Comparison of ENCODE assay signal across 16 cellular contexts in the genomic region with DNA sequence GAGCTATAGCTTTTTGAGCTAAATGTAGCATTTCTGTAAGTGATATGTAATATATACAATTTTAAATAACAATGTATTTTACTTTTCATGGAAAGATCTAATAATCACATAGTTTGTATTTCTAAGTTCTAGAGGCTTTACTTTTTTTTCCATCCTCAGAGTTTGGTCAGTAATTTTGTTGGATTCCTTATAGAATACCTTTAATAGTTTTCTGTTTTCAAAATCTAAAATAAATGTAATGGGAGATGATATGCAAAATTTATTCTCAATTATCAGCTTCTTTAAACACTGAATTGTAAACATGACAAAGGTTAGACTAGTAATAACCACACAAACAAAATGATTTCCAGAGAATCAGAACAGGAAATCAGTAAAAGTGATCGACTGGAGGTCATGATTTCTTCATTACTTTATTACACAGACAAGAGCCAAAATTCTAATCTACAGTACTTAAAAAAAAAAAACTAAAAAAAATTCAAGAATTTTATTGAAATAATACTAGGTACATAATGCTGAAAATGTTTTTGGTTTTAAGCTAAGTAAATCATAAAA. TPM values are rescaled to one million over a fixed set of nuclear protein-coding genes. Genes with fewer than 3 reads are reported as not detected.
DNase-seq lines count a peak whose midpoint lies in the region; ATAC-seq and TF ChIP-seq lines count a peak whose summit lies in the region.
"Had no signal": no experiment of that assay in that cellular context is flagged by ENCODE, and none has a peak within 500 bp of the region (broad histone marks: within the 10 kb centered on the region; RNA-seq: fewer than 3 reads in every experiment).

No MANE protein-coding gene starts in this region.

- DNase-seq in SK-N-SH (no peak), MM.1S (no peak), osteoblast (ENCODE audit: insufficient read length, low spot score, missing footprints) (no peak)
- no peak for DNase-seq in activated naive CD8-positive, alpha-beta T cell treated with anti-CD3 and anti-CD28 coated beads, Interleukin-2, amount 50 U/mL, for 24 hours
- DNase-seq: activated CD4-positive, alpha-beta T cell treated with anti-CD3 and anti-CD28 coated beads for 48 hours; adrenal gland; colonic mucosa; esophagus squamous epithelium; hippocampal formation; NCI-H1436 treated with DMSO at 0.1 percent for 48 hours; NCI-H524 had no signal

- peak overlapping the region in 1 of 2 experiments; percentile 18; a peak in 1 of 4 replicates for H3K27ac ChIP-seq in SK-N-SH (ENCODE audit: low read depth in 2 of 2, low read length in 1 of 2)
- peak overlapping the region; percentile 80; the same call in 1 of the 2 replicates for H3K27ac ChIP-seq in MM.1S (ENCODE audit: low read length)
- H3K27ac ChIP-seq in osteoblast (ENCODE audit: low read depth, low read length): peak overlapping the region; percentile 24
- H3K27ac ChIP-seq: 22Rv1, colonic mucosa, esophagus squamous epithelium had no signal

- H2AFZ ChIP-seq in SK-N-SH (ENCODE audit: low read depth): 0 out of 2 replicates have a peak overlapping the region, but pooled peaks have one; percentile 40
- H2AFZ ChIP-seq in MM.1S (ENCODE audit: low read length): no peak overlapping the region
- no peak overlapping the region for H2AFZ ChIP-seq in osteoblast (ENCODE audit: low read length)

- no peaks in the 10 kb centered on the region for H3K9me2 ChIP-seq in SK-N-SH
- no peaks in the 10 kb centered on the region for H3K9me2 ChIP-seq in MM.1S (replicated peaks; ENCODE audit: insufficient read depth, low read length)

- 0 out of 2 replicates have a peak overlapping the region, but pooled peaks have one; percentile 27 for H3K4me2 ChIP-seq in SK-N-SH
- H3K4me2 ChIP-seq in MM.1S (ENCODE audit: low read depth, low read length): peak overlapping the region; percentile 71
- no peak overlapping the region for H3K4me2 ChIP-seq in osteoblast (ENCODE audit: insufficient read depth, low read length)

- POLR2A ChIA-PET in SK-N-SH (lab: Yijun Ruan, JAX): no interaction called here

- peak overlapping the region; percentile 100 for H3K27ac Mint-ChIP-seq in activated naive CD8-positive, alpha-beta T cell treated with anti-CD3 and anti-CD28 coated beads, Interleukin-2, amount 50 U/mL, for 24 hours

- H3K4me1 Mint-ChIP-seq in activated naive CD8-positive, alpha-beta T cell treated with anti-CD3 and anti-CD28 coated beads, Interleukin-2, amount 50 U/mL, for 24 hours: peaks cover 94% of the 10 kb centered on the region

- H3K9me3 ChIP-seq in SK-N-SH: no peaks in the 10 kb centered on the region
- H3K9me3 ChIP-seq in MM.1S (replicated peaks; ENCODE audit: insufficient read depth, low read length): no peaks in the 10 kb centered on the region
- H3K9me3 ChIP-seq in osteoblast (ENCODE audit: low read depth, low read length): no peaks in the 10 kb centered on the region
- H3K9me3 ChIP-seq: adrenal gland, colonic mucosa, esophagus squamous epithelium had no signal

- H3K4me3 Mint-ChIP-seq in activated naive CD8-positive, alpha-beta T cell treated with anti-CD3 and anti-CD28 coated beads, Interleukin-2, amount 50 U/mL, for 24 hours: peak overlapping the region; percentile 70

- H3K27me3 ChIP-seq in SK-N-SH (ENCODE audit: insufficient read depth) (no peaks in the 10 kb centered on the region), MM.1S (replicated peaks; ENCODE audit: insufficient read depth, low read length) (no peaks in the 10 kb centered on the region), osteoblast (ENCODE audit: insufficient read depth, low read length) (no peaks in the 10 kb centered on the region)
- H3K27me3 ChIP-seq: adrenal gland, colonic mucosa, esophagus squamous epithelium had no signal

- peaks cover 7% of the 10 kb centered on the region for H3F3A ChIP-seq in SK-N-SH (replicated peaks; ENCODE audit: insufficient read depth)
- peaks cover 23% of the 10 kb centered on the region for H3F3A ChIP-seq in MM.1S (ENCODE audit: insufficient read depth, low read length)

- H3K36me3 ChIP-seq in SK-N-SH (replicated peaks in 1 of 2; ENCODE audit: control insufficient read depth in 1 of 2, insufficient read depth in 2 of 2, low read length in 1 of 2): peaks cover 0 to 8% of the 10 kb centered on the region in 2 experiments
- no peaks in the 10 kb centered on the region for H3K36me3 ChIP-seq in MM.1S (replicated peaks; ENCODE audit: insufficient read depth, low read length)
- H3K36me3 ChIP-seq in osteoblast (ENCODE audit: insufficient read depth, low read length): no peaks in the 10 kb centered on the region
- H3K36me3 ChIP-seq: adrenal gland, colonic mucosa, esophagus squamous epithelium had no signal

- 45% methylated on average over 1 of the region's 1 CpG for WGBS in SK-N-SH (ENCODE audit: low lambda C conversion rate)

- TF ChIP-seq RAD21 in SK-N-SH (IDR thresholded peaks at IDR 0.05; ENCODE audit: low read length): no peak

- H3K9ac ChIP-seq in SK-N-SH (no peak overlapping the region), MM.1S (ENCODE audit: low read length) (no peak overlapping the region)

- H4K20me1 ChIP-seq in SK-N-SH (ENCODE audit: insufficient read depth) (no peaks in the 10 kb centered on the region), MM.1S (ENCODE audit: insufficient read depth, low read length) (no peaks in the 10 kb centered on the region), osteoblast (ENCODE audit: insufficient read depth, low read length) (no peaks in the 10 kb centered on the region)

- no peaks in the 10 kb centered on the region for H3K27me3 Mint-ChIP-seq in activated naive CD8-positive, alpha-beta T cell treated with anti-CD3 and anti-CD28 coated beads, Interleukin-2, amount 50 U/mL, for 24 hours

- no peak overlapping the region for H3K4me3 ChIP-seq in SK-N-SH (ENCODE audit: low read depth in 2 of 2, low read length in 1 of 2)
- H3K4me3 ChIP-seq in MM.1S (ENCODE audit: low read length): peak overlapping the region; percentile 38; the same call in 1 of the 2 replicates
- H3K4me3 ChIP-seq in osteoblast (ENCODE audit: insufficient read depth, low read length): no peak overlapping the region
- H3K4me3 ChIP-seq: colonic mucosa, esophagus squamous epithelium had no signal

- H3K4me1 ChIP-seq in SK-N-SH (ENCODE audit: control insufficient read depth in 1 of 2, insufficient read depth in 2 of 2, low read depth in 1 of 2, low read length in 1 of 2) (peaks cover 0 to 13% of the 10 kb centered on the region in 2 experiments; a peak in 2 of 4 replicates), MM.1S (ENCODE audit: low read length) (peaks cover 26% of the 10 kb centered on the region), osteoblast (ENCODE audit: insufficient read depth, low read length) (peaks cover 24% of the 10 kb centered on the region)
- H3K4me1 ChIP-seq: colonic mucosa, esophagus squamous epithelium had no signal

- H3K9me3 Mint-ChIP-seq in activated naive CD8-positive, alpha-beta T cell treated with anti-CD3 and anti-CD28 coated beads, Interleukin-2, amount 50 U/mL, for 24 hours: no peaks in the 10 kb centered on the region

- TF ChIP-seq CTCF in SK-N-SH (IDR thresholded peaks at IDR 0.05) (no peak), MM.1S (IDR thresholded peaks at IDR 0.05; ENCODE audit: low read length) (no peak), osteoblast (IDR thresholded peaks at IDR 0.05; ENCODE audit: extremely low read depth, low read depth, low read length) (no peak)

- no peak for TF ChIP-seq EP300 in SK-N-SH (IDR thresholded peaks at IDR 0.05; ENCODE audit: borderline replicate concordance in 1 of 2, low read depth in 1 of 2, low read length in 1 of 2)

- CTCF ChIA-PET in SK-N-SH (lab: Yijun Ruan, JAX): interaction anchor here (0.5 kb wide), 1 partner anchor 14 kb away, joined by 3 read pairs; no protein-coding TSS in a partner anchor

- H3K79me2 ChIP-seq in SK-N-SH (ENCODE audit: insufficient read depth) (no peaks in the 10 kb centered on the region; the same call in 1 of the 2 replicates), MM.1S (ENCODE audit: low read length) (no peaks in the 10 kb centered on the region), osteoblast (ENCODE audit: insufficient read depth, low read length) (no peaks in the 10 kb centered on the region)

- ATAC-seq in SK-N-SH treated with all-trans-retinoic acid at 6 μM for 48 hours: no peak
- ATAC-seq in activated naive CD8-positive, alpha-beta T cell treated with anti-CD3 and anti-CD28 coated beads, Interleukin-2, amount 50 U/mL, for 24 hours: no peak
- ATAC-seq in GM18873 (IDR thresholded peaks at IDR 0.05; ENCODE audit: low FRiP score, unreplicated experiment): no peak
- no peak for ATAC-seq in HG03432 (IDR thresholded peaks at IDR 0.05; ENCODE audit: unreplicated experiment)
- ATAC-seq in GM18520 (IDR thresholded peaks at IDR 0.05; ENCODE audit: unreplicated experiment): no peak

- H3K36me3 Mint-ChIP-seq in activated naive CD8-positive, alpha-beta T cell treated with anti-CD3 and anti-CD28 coated beads, Interleukin-2, amount 50 U/mL, for 24 hours (ENCODE audit: low read depth): peaks cover 52% of the 10 kb centered on the region

TF ChIP-seq in SK-N-SH, 30 proteins besides CTCF, POLR2A, EP300 and RAD21 (continues in another document):
- TF ChIP-seq FOXM1 (IDR thresholded peaks at IDR 0.05; ENCODE audit: low read depth) (no peak), ELF1 (IDR thresholded peaks at IDR 0.05) (no peak), POLR2AphosphoS5 (IDR thresholded peaks at IDR 0.05; ENCODE audit: low read depth, low read length) (no peak), MXI1 (IDR thresholded peaks at IDR 0.05; ENCODE audit: low read depth, low read length) (no peak), FOSL2 (IDR thresholded peaks at IDR 0.05; ENCODE audit: borderline replicate concordance, low read depth) (no peak), NRF1 (IDR thresholded peaks at IDR 0.05; ENCODE audit: low read depth, low read length) (no peak), GATA2 (CRISPR knock-in tag; IDR thresholded peaks at IDR 0.05) (no peak), TEAD4 (IDR thresholded peaks at IDR 0.05; ENCODE audit: borderline replicate concordance, insufficient read depth) (no peak), RXRA (IDR thresholded peaks at IDR 0.05; ENCODE audit: borderline replicate concordance, low read depth) (no peak)

TF ChIP-seq in SK-N-SH treated with all-trans-retinoic acid at 6 μM for 48 hours, 23 proteins besides CTCF, POLR2A, EP300 and RAD21:
- TF ChIP-seq, protein P1, sequence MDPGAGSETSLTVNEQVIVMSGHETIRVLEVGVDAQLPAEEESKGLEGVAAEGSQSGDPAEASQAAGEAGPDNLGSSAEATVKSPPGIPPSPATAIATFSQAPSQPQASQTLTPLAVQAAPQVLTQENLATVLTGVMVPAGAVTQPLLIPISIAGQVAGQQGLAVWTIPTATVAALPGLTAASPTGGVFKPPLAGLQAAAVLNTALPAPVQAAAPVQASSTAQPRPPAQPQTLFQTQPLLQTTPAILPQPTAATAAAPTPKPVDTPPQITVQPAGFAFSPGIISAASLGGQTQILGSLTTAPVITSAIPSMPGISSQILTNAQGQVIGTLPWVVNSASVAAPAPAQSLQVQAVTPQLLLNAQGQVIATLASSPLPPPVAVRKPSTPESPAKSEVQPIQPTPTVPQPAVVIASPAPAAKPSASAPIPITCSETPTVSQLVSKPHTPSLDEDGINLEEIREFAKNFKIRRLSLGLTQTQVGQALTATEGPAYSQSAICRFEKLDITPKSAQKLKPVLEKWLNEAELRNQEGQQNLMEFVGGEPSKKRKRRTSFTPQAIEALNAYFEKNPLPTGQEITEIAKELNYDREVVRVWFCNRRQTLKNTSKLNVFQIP (CRISPR knock-in tag; IDR thresholded peaks at IDR 0.05; ENCODE audit: borderline replicate concordance, low read depth): no peak

RNA-seq across cellular contexts. Expression of a gene that starts 50.7 kb away (rescaled TPM):
- 0.18 and 0.19 TPM in 2 replicates for polyA plus RNA-seq in SK-N-SH (2012; rRNA removed)
- polyA plus RNA-seq in SK-N-SH (2012; cell fraction: cytosol; rRNA removed): 0.08 and 0.12 TPM in 2 replicates
- polyA plus RNA-seq in SK-N-SH (2012; cell fraction: nucleus; rRNA removed): 0.62 and 0.69 TPM in 2 replicates
- under 0.01 TPM in 1 of 2 replicates, not detected in the other for total RNA-seq in osteoblast
